In the genomic region with DNA sequence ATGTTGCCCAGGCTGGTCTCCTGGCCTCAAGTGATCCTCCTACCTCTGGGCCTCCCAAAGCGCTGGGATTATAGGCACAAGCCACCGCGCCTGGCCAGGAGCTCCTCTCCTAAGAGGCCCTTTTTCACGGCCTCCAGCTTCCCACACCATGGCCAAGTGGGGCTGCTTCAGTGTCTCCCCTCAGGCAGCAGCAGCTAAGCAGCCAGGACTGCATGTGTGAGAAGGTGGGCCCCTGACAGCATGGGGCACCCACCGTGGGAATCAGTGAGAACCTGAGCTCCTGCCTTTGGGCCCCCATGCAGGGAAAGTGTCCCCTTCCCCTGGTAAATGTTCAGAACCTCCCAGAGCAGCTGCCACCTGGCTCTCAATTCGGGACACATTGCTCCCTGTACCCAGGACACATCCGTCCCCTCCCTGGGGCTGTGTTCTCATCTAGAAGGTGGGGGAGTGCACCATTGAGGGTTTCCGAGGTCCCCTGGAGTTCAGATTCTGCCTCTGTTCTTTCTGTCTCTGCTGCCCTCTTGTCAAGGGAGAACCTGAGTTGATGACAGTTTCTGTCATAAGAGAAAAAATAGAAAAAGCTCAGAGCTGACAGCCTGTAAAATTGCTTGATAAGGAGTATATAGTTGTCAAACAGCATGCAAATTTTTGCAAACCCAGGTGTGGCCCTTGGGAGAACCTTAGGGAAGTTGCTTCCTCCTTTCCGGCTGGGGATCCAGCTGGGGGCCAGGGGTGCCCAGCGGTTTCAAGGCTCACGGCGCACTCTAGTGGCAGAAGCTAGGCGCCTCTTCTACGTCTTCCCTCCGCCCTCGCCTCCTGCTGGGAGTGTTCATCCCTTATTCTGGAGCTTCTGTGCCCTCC, we compare ENCODE assay signal across 8 cellular contexts. TPM values are rescaled to one million over a fixed set of nuclear protein-coding genes. Genes with fewer than 3 reads are reported as not detected.
DNase-seq lines count a peak whose midpoint lies in the region; ATAC-seq, FAIRE-seq and TF ChIP-seq lines count a peak whose summit lies in the region.

No MANE protein-coding gene starts in this region.

- ATAC-seq in HG03108 (IDR thresholded peaks at IDR 0.05; ENCODE audit: unreplicated experiment) (no peak), GM21515 (IDR thresholded peaks at IDR 0.05; ENCODE audit: unreplicated experiment) (no peak)

- H3K9me3 Mint-ChIP-seq in astrocyte (ENCODE audit: unreplicated experiment), result no peaks in the 10 kb centered on the region

- no peaks in the 10 kb centered on the region for H3K9me3 ChIP-seq in astrocyte (ENCODE audit: insufficient read depth, low read depth, low read length)

- peak; percentile 79 for DNase-seq in ELR (ENCODE audit: low read depth)
- DNase-seq in NAMALWA (ENCODE audit: low spot score), result peak; percentile 73
- DNase-seq in T-helper 9 cell, result peak; percentile 49
- peak; percentile 27 for DNase-seq in astrocyte (ENCODE audit: low read depth)
- DNase-seq in hypothalamus (lab: John Stamatoyannopoulos, UW), result peak in 39 of 51 donors; percentile 4 to 74 (median 35)
- peak; percentile 63 for DNase-seq in stimulated activated CD4-positive, alpha-beta T cell treated with anti-CD3 and anti-CD28 coated beads, Interleukin-12 subunit alpha, Interleukin-12 subunit beta, amount 100 ng/mL, for 4 hours

- no peaks in the 10 kb centered on the region for H4K20me1 ChIP-seq in astrocyte (ENCODE audit: insufficient read depth, low read length)

- H3K27ac ChIP-seq in astrocyte (ENCODE audit: low read depth, low read length), result no peak overlapping the region

- H3K4me1 Mint-ChIP-seq in astrocyte (ENCODE audit: low read depth, unreplicated experiment), result no peaks in the 10 kb centered on the region

- peaks cover 2% of the 10 kb centered on the region for H3K36me3 Mint-ChIP-seq in astrocyte (ENCODE audit: low read depth, unreplicated experiment)

- H3K4me1 ChIP-seq in astrocyte (ENCODE audit: insufficient read depth, low read length), result no peaks in the 10 kb centered on the region

- H3K79me2 ChIP-seq in astrocyte (ENCODE audit: insufficient read depth, low read length), result no peaks in the 10 kb centered on the region

- H3K27me3 Mint-ChIP-seq in astrocyte (ENCODE audit: low read depth, unreplicated experiment), result peaks cover 24% of the 10 kb centered on the region

- no peak for FAIRE-seq in astrocyte (lab: Jason Lieb, UNC)

- no peak overlapping the region for H3K9ac ChIP-seq in astrocyte (ENCODE audit: low read length)

- no peak overlapping the region for H3K27ac Mint-ChIP-seq in astrocyte (ENCODE audit: unreplicated experiment)

- peak overlapping the region; percentile 50 for H2AFZ ChIP-seq in astrocyte (ENCODE audit: low read depth, low read length)

- no peaks in the 10 kb centered on the region for H3K27me3 ChIP-seq in astrocyte (ENCODE audit: insufficient read depth, low read length)

- H3K4me2 ChIP-seq in astrocyte (ENCODE audit: low read length), result no peak overlapping the region

- peak; percentile 74 for TF ChIP-seq CTCF in astrocyte (IDR thresholded peaks at IDR 0.05; ENCODE audit: insufficient read depth, low read depth, low read length)

- H3K36me3 ChIP-seq in astrocyte (ENCODE audit: insufficient read depth, low read length), result no peaks in the 10 kb centered on the region

- H3K4me3 Mint-ChIP-seq in astrocyte (ENCODE audit: unreplicated experiment), result peak overlapping the region; percentile 34

- no peak overlapping the region for H3K4me3 ChIP-seq in astrocyte (ENCODE audit: insufficient read depth, low read depth, low read length)

RNA-seq across cellular contexts. Expression of gene FAM83F, which starts 29.7 kb away (rescaled TPM):
- 0.79 and 0.82 TPM in 2 replicates for total RNA-seq in astrocyte

Comparison
In these comparisons a context has a peak if more than half of its experiments do, and no peak if none do; other contexts are left out.
1. DNase-seq: peak in every context shown above with its lines; median percentile 79 in ELR; 73 in NAMALWA; 63 in stimulated activated CD4-positive, alpha-beta T cell treated with anti-CD3 and anti-CD28 coated beads, Interleukin-12 subunit alpha, Interleukin-12 subunit beta, amount 100 ng/mL, for 4 hours; 49 in T-helper 9 cell; 35 in hypothalamus; 27 in astrocyte.